In the genomic region with DNA sequence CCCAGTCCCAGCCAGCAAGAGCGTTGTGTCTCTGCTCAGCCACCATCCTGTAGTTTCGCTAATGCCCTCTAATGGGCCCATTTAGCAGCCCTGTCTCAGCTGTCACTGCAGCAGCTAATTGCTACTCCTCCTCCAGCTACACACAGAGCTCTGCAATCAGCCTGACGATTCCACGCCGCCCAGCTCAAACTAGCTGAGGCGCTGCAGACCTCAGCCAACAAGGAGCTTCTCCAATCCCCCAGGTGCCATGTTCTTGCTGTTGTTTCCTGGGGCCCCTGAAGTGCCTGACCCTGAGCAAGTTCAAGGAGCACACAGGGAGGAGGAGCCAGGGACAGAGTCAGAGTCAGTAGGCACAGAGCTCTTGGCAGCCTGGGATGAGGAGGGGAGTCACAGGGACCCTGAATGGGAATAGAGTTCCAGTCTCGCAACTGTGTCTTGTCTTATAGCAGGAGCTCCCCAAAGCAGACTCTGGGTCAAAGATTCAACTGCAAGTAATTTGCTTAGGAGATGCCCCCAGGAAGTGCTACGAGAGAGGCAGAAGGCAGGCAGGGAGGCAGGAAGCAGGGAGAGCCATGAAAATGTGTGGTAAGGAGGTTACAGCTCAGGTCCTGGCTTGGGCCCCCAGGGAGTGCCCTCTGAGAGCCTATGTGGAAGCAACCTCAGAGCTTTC, we compare ENCODE assay signal across 16 cellular contexts.
DNase-seq lines count a peak whose midpoint lies in the region; ATAC-seq and TF ChIP-seq lines count a peak whose summit lies in the region.
"Had no signal": no experiment of that assay in that cellular context is flagged by ENCODE, and none has a peak within 500 bp of the region (broad histone marks: within the 10 kb centered on the region; RNA-seq: fewer than 3 reads in every experiment).

No MANE protein-coding gene starts in this region.

- CTCF ChIA-PET in SK-N-SH (lab: Yijun Ruan, JAX), result interaction anchor here (1.0 to 7.8 kb wide), 8 partner anchors 10 to 194 kb away, joined by 3 to 42 read pairs (median 5); no protein-coding TSS in a partner anchor

- DNase-seq in SK-N-SH, result peak; percentile 47
- DNase-seq in NCI-H146 treated with DMSO at 0.1 percent for 48 hours (lab: John Stamatoyannopoulos, UW; ENCODE audit: unreplicated experiment), result peak; percentile 44
- peak; percentile 76 for DNase-seq in osteocyte (ENCODE audit: extremely low spot score, unreplicated experiment)
- no peak for DNase-seq in KG1 (lab: John Stamatoyannopoulos, UW)
- DNase-seq in AML-193 (lab: John Stamatoyannopoulos, UW), result no peak
- no peak for DNase-seq in endothelial cell (ENCODE audit: low spot score)
- DNase-seq: activated CD4-positive, alpha-beta T cell treated with anti-CD3 and anti-CD28 coated beads, Interleukin-2, amount 10 ng/mL, durations not matched to agents 24 days and 14 days; DMS53; NK-92 treated with Interleukin-12 subunit alpha and Interleukin-12 subunit beta, amount 100 ng/mL, for 24 hours had no signal

- 0 out of 2 replicates have a peak, but pooled peaks cover 5% of the 10 kb centered on the region for H3K27me3 ChIP-seq in SK-N-SH (ENCODE audit: insufficient read depth)

- H3K9me3 Mint-ChIP-seq in brain (no peaks in the 10 kb centered on the region), osteocyte (ENCODE audit: unreplicated experiment) (no peaks in the 10 kb centered on the region), endothelial cell (ENCODE audit: unreplicated experiment) (no peaks in the 10 kb centered on the region)
- H3K9me3 Mint-ChIP-seq: activated CD4-positive, alpha-beta T cell treated with anti-CD3 and anti-CD28 coated beads, Interleukin-2, amount 10 ng/mL, durations not matched to agents 24 days and 14 days; activated naive CD4-positive, alpha-beta T cell treated with anti-CD3 and anti-CD28 coated beads, Interleukin-2, amount 50 U/mL, for 72 hours; central memory CD8-positive, alpha-beta T cell; memory B cell had no signal

- peak overlapping the region in 4 of 5 experiments; percentile 72 to 96 (median 81) for H3K27ac Mint-ChIP-seq in brain
- H3K27ac Mint-ChIP-seq in osteocyte (ENCODE audit: unreplicated experiment), result no peak overlapping the region
- H3K27ac Mint-ChIP-seq in endothelial cell (ENCODE audit: unreplicated experiment), result no peak overlapping the region
- H3K27ac Mint-ChIP-seq: activated CD4-positive, alpha-beta T cell treated with anti-CD3 and anti-CD28 coated beads, Interleukin-2, amount 10 ng/mL, durations not matched to agents 24 days and 14 days; memory B cell had no signal

- no peaks in the 10 kb centered on the region for H4K20me1 ChIP-seq in SK-N-SH (ENCODE audit: insufficient read depth)

- no peak overlapping the region for H2AFZ ChIP-seq in SK-N-SH (ENCODE audit: low read depth)
- H2AFZ ChIP-seq: parathyroid adenoma had no signal

- H3K4me1 Mint-ChIP-seq in brain, result peaks cover 79% of the 10 kb centered on the region
- H3K4me1 Mint-ChIP-seq in osteocyte (ENCODE audit: unreplicated experiment), result no peaks in the 10 kb centered on the region
- H3K4me1 Mint-ChIP-seq in endothelial cell (ENCODE audit: unreplicated experiment), result peaks cover 2% of the 10 kb centered on the region
- H3K4me1 Mint-ChIP-seq: activated CD4-positive, alpha-beta T cell treated with anti-CD3 and anti-CD28 coated beads, Interleukin-2, amount 10 ng/mL, durations not matched to agents 24 days and 14 days; central memory CD8-positive, alpha-beta T cell; memory B cell had no signal

- no peak overlapping the region for H3K9ac ChIP-seq in SK-N-SH
- H3K9ac ChIP-seq: parathyroid adenoma had no signal

- no peak for TF ChIP-seq CTCF in SK-N-SH (IDR thresholded peaks at IDR 0.05)
- TF ChIP-seq CTCF in brain (conservative IDR thresholded peaks at IDR 0.05), result no peak
- no peak for TF ChIP-seq CTCF in osteocyte (IDR thresholded peaks at IDR 0.05)
- no peak for TF ChIP-seq CTCF in endothelial cell (IDR thresholded peaks at IDR 0.05; ENCODE audit: unreplicated experiment)

- no peak overlapping the region for H3K4me3 ChIP-seq in SK-N-SH (ENCODE audit: low read depth in 2 of 2, low read length in 1 of 2)

- no peaks in the 10 kb centered on the region for H3K79me2 ChIP-seq in SK-N-SH (ENCODE audit: insufficient read depth)
- H3K79me2 ChIP-seq: parathyroid adenoma had no signal

- POLR2A ChIA-PET in SK-N-SH (lab: Yijun Ruan, JAX), result interaction anchor here (0.8 to 1.0 kb wide), 3 partner anchors 10 to 117 kb away, joined by 3 to 4 read pairs (median 3); no protein-coding TSS in a partner anchor

- H3K4me1 ChIP-seq in SK-N-SH (ENCODE audit: control insufficient read depth in 1 of 2, insufficient read depth in 2 of 2, low read depth in 1 of 2, low read length in 1 of 2), result peaks cover 0 to 49% of the 10 kb centered on the region in 2 experiments; a peak in 1 of 4 replicates
- H3K4me1 ChIP-seq: parathyroid adenoma had no signal

- peaks cover 3% of the 10 kb centered on the region for H3K27me3 Mint-ChIP-seq in brain
- H3K27me3 Mint-ChIP-seq in osteocyte (ENCODE audit: unreplicated experiment), result peaks cover 36% of the 10 kb centered on the region
- peaks cover 13% of the 10 kb centered on the region for H3K27me3 Mint-ChIP-seq in endothelial cell (ENCODE audit: unreplicated experiment)
- H3K27me3 Mint-ChIP-seq: activated CD4-positive, alpha-beta T cell treated with anti-CD3 and anti-CD28 coated beads, Interleukin-2, amount 10 ng/mL, durations not matched to agents 24 days and 14 days; central memory CD8-positive, alpha-beta T cell had no signal

- H3F3A ChIP-seq in SK-N-SH (replicated peaks; ENCODE audit: insufficient read depth), result no peaks in the 10 kb centered on the region

- TF ChIP-seq EP300 in SK-N-SH (IDR thresholded peaks at IDR 0.05; ENCODE audit: borderline replicate concordance in 1 of 2, low read depth in 1 of 2, low read length in 1 of 2), result no peak

- no peaks in the 10 kb centered on the region for H3K36me3 ChIP-seq in SK-N-SH (replicated peaks in 1 of 2; ENCODE audit: control insufficient read depth in 1 of 2, insufficient read depth in 2 of 2, low read length in 1 of 2)

- H3K4me3 Mint-ChIP-seq in brain (peak overlapping the region in 2 of 5 experiments; percentile 16 to 27), osteocyte (ENCODE audit: unreplicated experiment) (no peak overlapping the region), endothelial cell (ENCODE audit: unreplicated experiment) (no peak overlapping the region)
- H3K4me3 Mint-ChIP-seq: activated CD4-positive, alpha-beta T cell treated with anti-CD3 and anti-CD28 coated beads, Interleukin-2, amount 10 ng/mL, durations not matched to agents 24 days and 14 days; central memory CD8-positive, alpha-beta T cell; memory B cell had no signal

- H3K36me3 Mint-ChIP-seq in brain (no peaks in the 10 kb centered on the region), osteocyte (ENCODE audit: unreplicated experiment) (no peaks in the 10 kb centered on the region), endothelial cell (ENCODE audit: low read depth, unreplicated experiment) (no peaks in the 10 kb centered on the region)
- H3K36me3 Mint-ChIP-seq: activated naive CD4-positive, alpha-beta T cell treated with anti-CD3 and anti-CD28 coated beads, Interleukin-2, amount 50 U/mL, for 72 hours; memory B cell had no signal

- no peak for TF ChIP-seq RAD21 in SK-N-SH (IDR thresholded peaks at IDR 0.05; ENCODE audit: low read length)

- H3K4me2 ChIP-seq in SK-N-SH, result no peak overlapping the region

- H3K27ac ChIP-seq in SK-N-SH (ENCODE audit: low read depth in 2 of 2, low read length in 1 of 2), result peak overlapping the region in 1 of 2 experiments; percentile 3; a peak in 2 of 4 replicates
- H3K27ac ChIP-seq: HL-60, parathyroid adenoma had no signal

- WGBS in SK-N-SH (ENCODE audit: low lambda C conversion rate), result 60% methylated on average over 3 of the region's 8 CpGs

- ATAC-seq in SK-N-SH treated with all-trans-retinoic acid at 6 μM for 48 hours, result no peak
- ATAC-seq: activated naive CD4-positive, alpha-beta T cell treated with anti-CD3 and anti-CD28 coated beads, Interleukin-2, amount 50 U/mL, for 72 hours had no signal

- H3K9me2 ChIP-seq in SK-N-SH, result no peaks in the 10 kb centered on the region

- H3K9me3 ChIP-seq in SK-N-SH, result no peaks in the 10 kb centered on the region

TF ChIP-seq in SK-N-SH, 30 proteins besides CTCF, POLR2A, EP300 and RAD21 (continues in another document):
- TF ChIP-seq TEAD4 (IDR thresholded peaks at IDR 0.05; ENCODE audit: borderline replicate concordance, insufficient read depth) (no peak), ELF1 (IDR thresholded peaks at IDR 0.05) (no peak), SIN3A (IDR thresholded peaks at IDR 0.05; ENCODE audit: borderline replicate concordance, low read depth, low read length) (no peak), NFIC (IDR thresholded peaks at IDR 0.05; ENCODE audit: borderline replicate concordance) (no peak), FOXJ3 (CRISPR knock-in tag; IDR thresholded peaks at IDR 0.05) (no peak), CHD2 (IDR thresholded peaks at IDR 0.05; ENCODE audit: low read length, partially characterized antibody) (no peak), RCOR1 (IDR thresholded peaks at IDR 0.05; ENCODE audit: low read length) (no peak)

TF ChIP-seq in SK-N-SH treated with all-trans-retinoic acid at 6 μM for 48 hours, 23 proteins besides CTCF, POLR2A, EP300 and RAD21 (continues in another document):
- TF ChIP-seq ARNTL (CRISPR knock-in tag; IDR thresholded peaks at IDR 0.05; ENCODE audit: borderline replicate concordance, low read depth) (no peak), ZC3H10 (CRISPR knock-in tag; IDR thresholded peaks at IDR 0.05) (no peak), ZFP30 (CRISPR knock-in tag; IDR thresholded peaks at IDR 0.05) (no peak), RARB (CRISPR knock-in tag; IDR thresholded peaks at IDR 0.05) (no peak), ZNF8 (CRISPR knock-in tag; IDR thresholded peaks at IDR 0.05) (no peak)
- TF ChIP-seq, protein P1, sequence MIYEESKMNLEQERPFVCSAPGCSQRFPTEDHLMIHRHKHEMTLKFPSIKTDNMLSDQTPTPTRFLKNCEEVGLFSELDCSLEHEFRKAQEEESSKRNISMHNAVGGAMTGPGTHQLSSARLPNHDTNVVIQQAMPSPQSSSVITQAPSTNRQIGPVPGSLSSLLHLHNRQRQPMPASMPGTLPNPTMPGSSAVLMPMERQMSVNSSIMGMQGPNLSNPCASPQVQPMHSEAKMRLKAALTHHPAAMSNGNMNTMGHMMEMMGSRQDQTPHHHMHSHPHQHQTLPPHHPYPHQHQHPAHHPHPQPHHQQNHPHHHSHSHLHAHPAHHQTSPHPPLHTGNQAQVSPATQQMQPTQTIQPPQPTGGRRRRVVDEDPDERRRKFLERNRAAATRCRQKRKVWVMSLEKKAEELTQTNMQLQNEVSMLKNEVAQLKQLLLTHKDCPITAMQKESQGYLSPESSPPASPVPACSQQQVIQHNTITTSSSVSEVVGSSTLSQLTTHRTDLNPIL (CRISPR knock-in tag; IDR thresholded peaks at IDR 0.05; ENCODE audit: low read depth), result no peak

Comparison
In these comparisons a context has a peak if more than half of its experiments do, and no peak if none do; other contexts are left out.
1. DNase-seq: peak in SK-N-SH (single experiment), NCI-H146 treated with DMSO at 0.1 percent for 48 hours (single experiment) and osteocyte (single experiment); none in KG1 (single experiment), AML-193 (0 of 2) and endothelial cell (single experiment).
2. H3K27ac Mint-ChIP-seq: peak in brain (4 of 5); none in osteocyte (single experiment) and endothelial cell (single experiment).